In genomic region chr3:53891500-53892334, GRCh38 we compare ENCODE assay signal across 8 cellular contexts. TPM values are rescaled to one million over a fixed set of nuclear protein-coding genes. Genes with fewer than 3 reads are reported as not detected.
DNase-seq lines count a peak whose midpoint lies in the region; ATAC-seq lines count a peak whose summit lies in the region.

TSS of gene SELENOK (minus strand) at chr3:53891859.

- H3K36me3 Mint-ChIP-seq in IgD-negative memory B cell = peaks cover 11% of the 10 kb centered on the region

- H3K27ac Mint-ChIP-seq in IgD-negative memory B cell = peak within 1 kb of the TSS; percentile 98 to 99 (median 99)

- peak within 1 kb of the TSS; percentile 90 to 98 (median 98) for H3K4me3 Mint-ChIP-seq in IgD-negative memory B cell

- DNase-seq in DMS 273 (lab: John Stamatoyannopoulos, UW; ENCODE audit: unreplicated experiment) (peak; percentile 98), OCI-M2 (lab: John Stamatoyannopoulos, UW; ENCODE audit: unreplicated experiment) (peak; percentile 58), activated T-cell treated with anti-CD3 and anti-CD28 coated beads for 4 hours (peak; percentile 95), epidermal melanocyte (ENCODE audit: insufficient read length, low spot score) (peak; percentile 85), middle frontal gyrus (ENCODE audit: extremely low spot score, low spot score) (peak; percentile 100)
- peak; percentile 90 to 93 for DNase-seq in stimulated activated CD8-positive, alpha-beta memory T cell treated with anti-CD3 and anti-CD28 coated beads, Interleukin-2, amount 100 ng/mL, for 48 hours (ENCODE audit: low read depth in 2 of 2)

- H3K27me3 Mint-ChIP-seq in IgD-negative memory B cell = peaks cover 7% of the 10 kb centered on the region

- peaks cover 1 to 4% (median 2%) of the 10 kb centered on the region in 3 donors for H3K9me3 Mint-ChIP-seq in IgD-negative memory B cell

- peaks cover 25 to 32% (median 30%) of the 10 kb centered on the region in 3 donors for H3K4me1 Mint-ChIP-seq in IgD-negative memory B cell

- ATAC-seq in GM21529 (IDR thresholded peaks at IDR 0.05; ENCODE audit: unreplicated experiment) = peak; percentile 95

RNA-seq across cellular contexts. Expression of gene SELENOK, which starts in this region (rescaled TPM):
- 121 TPM for polyA plus RNA-seq in IgD-negative memory B cell

Comparison
In these comparisons a context has a peak if more than half of its experiments do, and no peak if none do; other contexts are left out.
1. Peak in every context shown above with its lines: DNase-seq and ATAC-seq.